16 cellular contexts compared by ENCODE assay signal in genomic region chr6:168034537-168034936, GRCh38. TPM values are rescaled to one million over a fixed set of nuclear protein-coding genes. Genes with fewer than 3 reads are reported as not detected.
DNase-seq lines count a peak whose midpoint lies in the region; ATAC-seq, FAIRE-seq and TF ChIP-seq lines count a peak whose summit lies in the region.
"Had no signal": no experiment of that assay in that cellular context is flagged by ENCODE, and none has a peak within 500 bp of the region (broad histone marks: within the 10 kb centered on the region; RNA-seq: fewer than 3 reads in every experiment).

No MANE protein-coding gene starts in this region.

- POLR2A ChIA-PET in MCF 10A (lab: Yijun Ruan, JAX), result no interaction called here

- DNase-seq in MCF 10A (ENCODE audit: unreplicated experiment) (no peak), breast epithelium (ENCODE audit: low spot score in 2 of 2) (no peak), ecto neural progenitor cell (ENCODE audit: low spot score) (peak; percentile 43), mesenteric fat pad (ENCODE audit: low spot score) (peak; percentile 84), transverse colon (no peak), germinal center (ENCODE audit: low spot score) (no peak), frontal cortex (ENCODE audit: low spot score in 2 of 2) (no peak)
- DNase-seq: activated CD4-positive, alpha-beta T cell treated with anti-CD3 and anti-CD28 coated beads, Interleukin-2, amount 10 ng/mL, durations not matched to agents 24 days and 14 days; CD4-positive, alpha-beta T cell; MV-4-11 had no signal

- intact Hi-C loops in MCF 10A (cut with micrococcal nuclease), result no loop called here
- intact Hi-C loops in breast epithelium (cut with DNase I; ENCODE audit: low total_unique reads), result no loop called here
- intact Hi-C loops in transverse colon (cut with DNase I; ENCODE audit: low total_unique reads), result no loop called here

- no peak for FAIRE-seq in frontal cortex (lab: Jason Lieb, UNC)
- FAIRE-seq: GM12892, pancreas had no signal

- WGBS in transverse colon (ENCODE audit: low coverage in 1 of 2), 2 donors, result 90 to 91% methylated on average over 10 to 18 of the region's 18 CpGs

- no peak for ATAC-seq in HG02870 (IDR thresholded peaks at IDR 0.05; ENCODE audit: unreplicated experiment)

- H3K9me3 Mint-ChIP-seq in MCF 10A (ENCODE audit: unreplicated experiment), result no peaks in the 10 kb centered on the region

- TF ChIP-seq EP300 in transverse colon (IDR thresholded peaks at IDR 0.05; ENCODE audit: low read depth), result no peak

- no peaks in the 10 kb centered on the region for H3K36me3 Mint-ChIP-seq in MCF 10A (ENCODE audit: insufficient read depth, unreplicated experiment)

- in situ Hi-C loops in transverse colon (cut with MboI; ENCODE audit: low pct_ligation_motif_present in 1 of 4, low pct_unique_long_range_greater_than_20kb in 1 of 4, low sequenced_read_pairs in 3 of 4), result loop anchor here in 2 of 4 donors (25.0 kb wide), 1 partner anchor 122 kb away; no protein-coding TSS in a partner anchor

- BruUV-seq in MCF 10A (replicated peaks; lab: Mats Ljungman, UMichigan), result no TSS peak

- peak overlapping the region; percentile 73 for H3K4me3 Mint-ChIP-seq in MCF 10A (ENCODE audit: unreplicated experiment)

- TF ChIP-seq CTCF in MCF 10A (IDR thresholded peaks at IDR 0.05; ENCODE audit: unreplicated experiment), result no peak
- TF ChIP-seq CTCF in breast epithelium (IDR thresholded peaks at IDR 0.05), result no peak
- TF ChIP-seq CTCF in transverse colon (IDR thresholded peaks at IDR 0.05), result no peak

- H3K27ac ChIP-seq in breast epithelium, result peak overlapping the region in 1 of 2 donors; percentile 88
- peak overlapping the region; percentile 66 to 75 (median 74) for H3K27ac ChIP-seq in transverse colon
- H3K27ac ChIP-seq: thyroid gland had no signal

- no peak overlapping the region for H3K27ac Mint-ChIP-seq in MCF 10A (ENCODE audit: low read depth, unreplicated experiment)
- H3K27ac Mint-ChIP-seq: activated CD4-positive, alpha-beta T cell treated with anti-CD3 and anti-CD28 coated beads, Interleukin-2, amount 10 ng/mL, durations not matched to agents 24 days and 14 days; CD4-positive, alpha-beta T cell had no signal

- peaks cover 0 to 10% of the 10 kb centered on the region in 2 donors for H3K9me3 ChIP-seq in breast epithelium
- H3K9me3 ChIP-seq in transverse colon, result peaks cover 7 to 10% of the 10 kb centered on the region in 2 donors
- H3K9me3 ChIP-seq: thyroid gland had no signal

- CTCF ChIA-PET in MCF 10A (lab: Yijun Ruan, JAX), result no interaction called here

- no peak overlapping the region for H3K4me3 ChIP-seq in breast epithelium
- no peak overlapping the region for H3K4me3 ChIP-seq in transverse colon
- H3K4me3 ChIP-seq: thyroid gland had no signal

- H3K4me1 ChIP-seq in breast epithelium, result no peaks in the 10 kb centered on the region
- H3K4me1 ChIP-seq in transverse colon, result peaks cover 0 to 14% (median 0%) of the 10 kb centered on the region in 4 donors
- H3K4me1 ChIP-seq: pancreas had no signal

- H3K4me1 Mint-ChIP-seq in MCF 10A (ENCODE audit: insufficient read depth, unreplicated experiment), result peaks cover 21% of the 10 kb centered on the region

- H3K27me3 ChIP-seq in breast epithelium, result no peaks in the 10 kb centered on the region
- no peaks in the 10 kb centered on the region for H3K27me3 ChIP-seq in transverse colon
- H3K27me3 ChIP-seq: pancreas, thyroid gland had no signal

- no peak for TF ChIP-seq POLR2A in breast epithelium (IDR thresholded peaks at IDR 0.05)
- no peak for TF ChIP-seq POLR2A in transverse colon (IDR thresholded peaks at IDR 0.05)

- H3K27me3 Mint-ChIP-seq in MCF 10A (ENCODE audit: insufficient read depth, unreplicated experiment), result no peaks in the 10 kb centered on the region

- H3K36me3 ChIP-seq in breast epithelium (no peaks in the 10 kb centered on the region), transverse colon (no peaks in the 10 kb centered on the region)
- H3K36me3 ChIP-seq: pancreas, thyroid gland had no signal

RNA-seq across cellular contexts. Expression of gene KIF25, which starts 37.1 kb away (rescaled TPM):
- not detected in 2 replicates for total RNA-seq in MCF 10A (2022)
- under 1 TPM in 1 of 3 donors, not detected in 2; 0.66 TPM for total RNA-seq in breast epithelium
- total RNA-seq in mesenteric fat pad, result 0.93 TPM
- total RNA-seq in transverse colon, result not detected
- total RNA-seq in frontal cortex, result 0.41 TPM
- total RNA-seq: A172; activated CD4-positive, alpha-beta T cell treated with anti-CD3 and anti-CD28 coated beads, Interleukin-2, amount 10 ng/mL, durations not matched to agents 24 days and 14 days; CD4-positive, alpha-beta T cell; HT1080; thyroid gland had no signal

RNA-seq across cellular contexts. Expression of gene FRMD1, which starts 44.5 kb away (rescaled TPM):
- total RNA-seq in MCF 10A (2022) (not detected in 2 replicates), breast epithelium (under 1 TPM; 0.29 to 0.96 (median 0.66) TPM), mesenteric fat pad (7.6 TPM), transverse colon (10 to 100 TPM; 35.4 to 86.4 (median 47.7) TPM), frontal cortex (not detected)
- total RNA-seq: A172; activated CD4-positive, alpha-beta T cell treated with anti-CD3 and anti-CD28 coated beads, Interleukin-2, amount 10 ng/mL, durations not matched to agents 24 days and 14 days; CD4-positive, alpha-beta T cell; HT1080; pancreas had no signal

Comparison
In these comparisons a context has a peak if more than half of its experiments do, and no peak if none do; other contexts are left out.
1. DNase-seq: peak in ecto neural progenitor cell (single experiment) and mesenteric fat pad (single experiment); none in MCF 10A (single experiment), breast epithelium (0 of 2), transverse colon (single experiment), germinal center (single experiment) and frontal cortex (0 of 2).